Comparison of ENCODE assay signal across 9 cellular contexts in genomic region chr17:4536742-4537411, GRCh38. TPM values are rescaled to one million over a fixed set of nuclear protein-coding genes. Genes with fewer than 3 reads are reported as not detected.
DNase-seq lines count a peak whose midpoint lies in the region; ATAC-seq and TF ChIP-seq lines count a peak whose summit lies in the region.
"Had no signal": no experiment of that assay in that cellular context is flagged by ENCODE, and none has a peak within 500 bp of the region (broad histone marks: within the 10 kb centered on the region; RNA-seq: fewer than 3 reads in every experiment).

No MANE protein-coding gene starts in this region.

- H3K36me3 Mint-ChIP-seq in dendritic cell treated with granulocyte-macrophage colony-stimulating factor and Interleukin-4, amounts not matched to agents 40 ng/mL and 50 ng/mL, for 4 days (ENCODE audit: low read depth) = peaks cover 46% of the 10 kb centered on the region
- H3K36me3 Mint-ChIP-seq in mesothelial cell of epicardium = peaks cover 4% of the 10 kb centered on the region

- in situ Hi-C loops in transverse colon (cut with MboI; ENCODE audit: low pct_ligation_motif_present in 1 of 4, low pct_unique_long_range_greater_than_20kb in 1 of 4, low sequenced_read_pairs in 3 of 4) = no loop called here

- H3K27ac ChIP-seq in lung (ENCODE audit: low read depth in 1 of 2, low read length in 1 of 2) (peak overlapping the region; percentile 51 to 79), transverse colon (peak overlapping the region; percentile 27 to 47 (median 32))

- peaks cover 0 to 27% of the 10 kb centered on the region in 2 donors for H3K4me1 ChIP-seq in lung (ENCODE audit: control insufficient read depth in 2 of 2, insufficient read depth in 2 of 2, low read length in 2 of 2)
- peaks cover 6 to 39% (median 24%) of the 10 kb centered on the region in 4 donors for H3K4me1 ChIP-seq in transverse colon

- H3K27me3 ChIP-seq in lung (ENCODE audit: control insufficient read depth, insufficient read depth) (no peaks in the 10 kb centered on the region), transverse colon (peaks cover 24% of the 10 kb centered on the region)

- ATAC-seq in lung (ENCODE audit: insufficient read depth, low FRiP score) (peak; percentile 17), HG02610 (IDR thresholded peaks at IDR 0.05; ENCODE audit: unreplicated experiment) (no peak)

- H3K4me1 Mint-ChIP-seq in dendritic cell treated with granulocyte-macrophage colony-stimulating factor and Interleukin-4, amounts not matched to agents 40 ng/mL and 50 ng/mL, for 4 days (ENCODE audit: low read depth) = peaks cover 28% of the 10 kb centered on the region
- peaks cover 6% of the 10 kb centered on the region for H3K4me1 Mint-ChIP-seq in mesothelial cell of epicardium

- H3K9me3 ChIP-seq in lung (ENCODE audit: control insufficient read depth in 2 of 2, insufficient read depth in 1 of 2, low read length in 1 of 2) (no peaks in the 10 kb centered on the region), transverse colon (no peaks in the 10 kb centered on the region)

- no peak for TF ChIP-seq EP300 in transverse colon (IDR thresholded peaks at IDR 0.05; ENCODE audit: low read depth)

- DNase-seq in NCI-H2171 treated with DMSO at 0.1 percent for 48 hours (lab: John Stamatoyannopoulos, UW) = peak; percentile 25
- no peak for DNase-seq in NCI-H2171 (lab: John Stamatoyannopoulos, UW)
- no peak for DNase-seq in lung (ENCODE audit: low spot score)
- no peak for DNase-seq in transverse colon
- DNase-seq in mesothelial cell of epicardium (ENCODE audit: low spot score in 2 of 2, unreplicated experiment in 2 of 2) = no peak
- no peak for DNase-seq in epidermal melanocyte (ENCODE audit: insufficient read length, low spot score)
- DNase-seq: NCI-H1417 treated with DMSO at 0.1 percent for 48 hours had no signal

- no peaks in the 10 kb centered on the region for H3K9me3 Mint-ChIP-seq in dendritic cell treated with granulocyte-macrophage colony-stimulating factor and Interleukin-4, amounts not matched to agents 40 ng/mL and 50 ng/mL, for 4 days
- no peaks in the 10 kb centered on the region for H3K9me3 Mint-ChIP-seq in mesothelial cell of epicardium

- no peak for TF ChIP-seq CTCF in lung (IDR thresholded peaks at IDR 0.05; ENCODE audit: control extremely low read depth, extremely low read depth)
- no peak for TF ChIP-seq CTCF in transverse colon (IDR thresholded peaks at IDR 0.05)
- TF ChIP-seq CTCF in mesothelial cell of epicardium (IDR thresholded peaks at IDR 0.05; ENCODE audit: unreplicated experiment) = no peak

- peaks cover 33% of the 10 kb centered on the region for H3K27me3 Mint-ChIP-seq in dendritic cell treated with granulocyte-macrophage colony-stimulating factor and Interleukin-4, amounts not matched to agents 40 ng/mL and 50 ng/mL, for 4 days
- no peaks in the 10 kb centered on the region for H3K27me3 Mint-ChIP-seq in mesothelial cell of epicardium (ENCODE audit: low read depth)

- H3K36me3 ChIP-seq in lung (ENCODE audit: control insufficient read depth in 2 of 2, insufficient read depth in 2 of 2, low read length in 2 of 2) = peaks cover 0 to 46% of the 10 kb centered on the region in 2 donors
- H3K36me3 ChIP-seq in transverse colon = peaks cover 0 to 20% (median 5%) of the 10 kb centered on the region in 4 donors

- no peak for TF ChIP-seq POLR2A in transverse colon (IDR thresholded peaks at IDR 0.05)

- peak overlapping the region; percentile 37 for H3K4me3 Mint-ChIP-seq in dendritic cell treated with granulocyte-macrophage colony-stimulating factor and Interleukin-4, amounts not matched to agents 40 ng/mL and 50 ng/mL, for 4 days
- H3K4me3 Mint-ChIP-seq in mesothelial cell of epicardium = no peak overlapping the region

- intact Hi-C loops in dendritic cell treated with granulocyte-macrophage colony-stimulating factor and Interleukin-4, amounts not matched to agents 40 ng/mL and 50 ng/mL, for 4 days (cut with micrococcal nuclease) = no loop called here
- intact Hi-C loops in transverse colon (cut with DNase I; ENCODE audit: low total_unique reads) = no loop called here

- peak overlapping the region; percentile 44 for H3K27ac Mint-ChIP-seq in dendritic cell treated with granulocyte-macrophage colony-stimulating factor and Interleukin-4, amounts not matched to agents 40 ng/mL and 50 ng/mL, for 4 days
- H3K27ac Mint-ChIP-seq in mesothelial cell of epicardium = no peak overlapping the region

- 37 to 50% methylated on average over 18 of the region's 18 CpGs for WGBS in lung, 2 donors
- WGBS in transverse colon (ENCODE audit: low coverage in 1 of 2), 2 donors = 33 to 41% methylated on average over 1 to 13 of the region's 18 CpGs

- H3K4me3 ChIP-seq in lung (no peak overlapping the region), transverse colon (peak overlapping the region in 1 of 4 donors; percentile 0)

RNA-seq across cellular contexts. Expression of gene MYBBP1A, which starts 18.3 kb away (rescaled TPM):
- total RNA-seq in lung = 10 to 100 TPM; 21.2 to 71.7 TPM
- polyA plus RNA-seq in lung = 10 to 100 TPM; 34.2 to 34.7 TPM
- total RNA-seq in transverse colon = 100 to 1,000 TPM in 2 of 4 donors, 10 to 100 TPM in 2; 25.4 to 148 (median 81.5) TPM
- total RNA-seq in mesothelial cell of epicardium = 69.5 to 74.6 TPM (median 73.5 TPM) in 3 replicates

RNA-seq across cellular contexts. Expression of gene GGT6, which starts 23.5 kb away (rescaled TPM):
- 10 to 100 TPM in 1 of 2 donors, 1 to 10 TPM in 1; 8.8 to 12.3 TPM for total RNA-seq in lung
- 1 to 10 TPM; 2.8 to 6.1 TPM for polyA plus RNA-seq in lung
- 100 to 1,000 TPM; 214 to 308 (median 283) TPM for total RNA-seq in transverse colon
- total RNA-seq in mesothelial cell of epicardium = 0.09 to 0.27 TPM (median 0.22 TPM) in 3 replicates

RNA-seq across cellular contexts. Expression of gene SPNS2, which starts 38.2 kb away (rescaled TPM):
- total RNA-seq in lung = 10 to 100 TPM; 26.8 to 32.1 TPM
- polyA plus RNA-seq in lung = 10 to 100 TPM; 53.0 to 60.1 TPM
- total RNA-seq in transverse colon = 10 to 100 TPM in 3 of 4 donors, 1 to 10 TPM in 1; 8.7 to 72.0 (median 18.2) TPM
- total RNA-seq in mesothelial cell of epicardium = 12.2 to 13.7 TPM (median 13.2 TPM) in 3 replicates

RNA-seq across cellular contexts. Expression of gene SMTNL2, which starts 47.5 kb away (rescaled TPM):
- total RNA-seq in lung = 10 to 100 TPM; 10.9 to 18.1 TPM
- polyA plus RNA-seq in lung = 1 to 10 TPM; 1.5 to 3.0 TPM
- under 1 TPM in 3 of 4 donors, not detected in 1; 0.16 to 0.96 (median 0.40) TPM for total RNA-seq in transverse colon
- 64.8 to 68.2 TPM (median 65.7 TPM) in 3 replicates for total RNA-seq in mesothelial cell of epicardium

Comparison
In these comparisons a context has a peak if more than half of its experiments do, and no peak if none do; other contexts are left out.
1. RNA of gene GGT6, which starts 23.5 kb away (total RNA-seq): 214 to 308 TPM in transverse colon; 8.8 to 12.3 TPM in lung and 0.09 to 0.27 TPM in mesothelial cell of epicardium; every median in the first group is over 10 times any median in the second.